Comparison of ENCODE assay signal across 9 cellular contexts in genomic region chr3:161884830-161885229, GRCh38.
"Had no signal": no experiment of that assay in that cellular context is flagged by ENCODE, and none has a peak within 500 bp of the region (broad histone marks: within the 10 kb centered on the region; RNA-seq: fewer than 3 reads in every experiment).

No MANE protein-coding gene starts in this region.

- FAIRE-seq: H1, H54, HepG2 had no signal

- ATAC-seq: GM23338, HepG2 had no signal

- H3K4me2 ChIP-seq: GM23338 had no signal

- H2AFZ ChIP-seq: GM23338 had no signal

- DNase-seq: H9, HCEC 1CT, HFFc6, KG1 had no signal

- H3K4me3 ChIP-seq: GM23338 had no signal

- H3K27ac ChIP-seq: HL-60 had no signal
